Comparison of ENCODE assay signal across 1 cellular context in genomic region chr2:230124792-230125452, GRCh38.
TF ChIP-seq lines count a peak whose summit lies in the region.

No MANE protein-coding gene starts in this region.

TF ChIP-seq in HepG2, 621 proteins besides CTCF, POLR2A, EP300 and RAD21:
- no peak for TF ChIP-seq EED (CRISPR knock-in tag; IDR thresholded peaks at IDR 0.05)
- no peak for TF ChIP-seq DMTF1 (CRISPR knock-in tag; IDR thresholded peaks at IDR 0.05)
- no peak for TF ChIP-seq HES4 (CRISPR knock-in tag; IDR thresholded peaks at IDR 0.05; ENCODE audit: borderline replicate concordance)
- TF ChIP-seq NFRKB (IDR thresholded peaks at IDR 0.05): no peak
- no peak for TF ChIP-seq KLF13 (CRISPR knock-in tag; IDR thresholded peaks at IDR 0.05)
- no peak for TF ChIP-seq MZF1 (CRISPR knock-in tag; IDR thresholded peaks at IDR 0.05; ENCODE audit: borderline replicate concordance)
- no peak for TF ChIP-seq MAX (IDR thresholded peaks at IDR 0.05)
- TF ChIP-seq POGZ (CRISPR knock-in tag; IDR thresholded peaks at IDR 0.05): no peak
- no peak for TF ChIP-seq CEBPZ (IDR thresholded peaks at IDR 0.05; ENCODE audit: low read length)
- no peak for TF ChIP-seq ZNF17 (CRISPR knock-in tag; IDR thresholded peaks at IDR 0.05)
- no peak for TF ChIP-seq LCORL (IDR thresholded peaks at IDR 0.05)
- TF ChIP-seq LCORL (CRISPR knock-in tag; IDR thresholded peaks at IDR 0.05): no peak
- no peak for TF ChIP-seq ZNF615 (CRISPR knock-in tag; IDR thresholded peaks at IDR 0.05; ENCODE audit: borderline replicate concordance)
- no peak for TF ChIP-seq LBX2 (CRISPR knock-in tag; IDR thresholded peaks at IDR 0.05; ENCODE audit: borderline replicate concordance)
- TF ChIP-seq ZNF44 (CRISPR knock-in tag; IDR thresholded peaks at IDR 0.05): no peak
- TF ChIP-seq ZNF160 (CRISPR knock-in tag; IDR thresholded peaks at IDR 0.05): no peak
- no peak for TF ChIP-seq MIXL1 (CRISPR knock-in tag; IDR thresholded peaks at IDR 0.05)
- no peak for TF ChIP-seq ELF4 (CRISPR knock-in tag; IDR thresholded peaks at IDR 0.05; ENCODE audit: borderline replicate concordance)
